1 cellular context compared by ENCODE assay signal in the genomic region with DNA sequence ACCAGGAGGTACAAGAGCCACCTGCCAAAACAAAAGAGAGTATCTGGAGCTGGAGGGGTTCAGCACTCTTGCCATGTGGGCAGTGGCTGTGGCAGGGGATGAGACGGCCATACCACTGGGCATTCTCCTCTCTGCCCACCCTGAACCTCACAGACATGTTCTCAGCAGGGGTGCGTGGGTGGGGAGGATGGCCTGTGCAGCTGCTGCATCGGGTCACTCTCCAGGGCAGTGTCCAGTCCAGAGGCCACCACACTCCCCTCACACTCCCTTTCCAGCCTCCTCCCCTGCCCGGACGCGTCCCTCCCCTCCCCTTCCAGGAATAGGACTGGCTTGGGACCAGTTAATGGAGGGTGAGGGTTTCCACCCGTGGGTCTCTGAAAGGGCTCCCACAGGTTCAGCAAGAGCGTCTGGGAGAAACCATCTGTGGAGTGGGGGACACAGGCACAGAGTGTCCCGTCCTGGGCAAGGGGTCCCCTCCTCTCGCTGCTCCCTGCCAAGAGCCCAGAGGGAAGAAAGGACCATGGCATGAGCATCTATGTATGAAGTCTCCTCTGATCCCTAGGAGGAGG.
TF ChIP-seq lines count a peak whose summit lies in the region.

No MANE protein-coding gene starts in this region.

TF ChIP-seq in A549, 52 proteins besides CTCF, POLR2A, EP300 and RAD21 (continued from another document):
- no peak for TF ChIP-seq MYC (IDR thresholded peaks at IDR 0.05; ENCODE audit: borderline replicate concordance, low read length)
- no peak for TF ChIP-seq HOXB13 (CRISPR knock-in tag; IDR thresholded peaks at IDR 0.05; ENCODE audit: low read depth)
- TF ChIP-seq, protein P1, sequence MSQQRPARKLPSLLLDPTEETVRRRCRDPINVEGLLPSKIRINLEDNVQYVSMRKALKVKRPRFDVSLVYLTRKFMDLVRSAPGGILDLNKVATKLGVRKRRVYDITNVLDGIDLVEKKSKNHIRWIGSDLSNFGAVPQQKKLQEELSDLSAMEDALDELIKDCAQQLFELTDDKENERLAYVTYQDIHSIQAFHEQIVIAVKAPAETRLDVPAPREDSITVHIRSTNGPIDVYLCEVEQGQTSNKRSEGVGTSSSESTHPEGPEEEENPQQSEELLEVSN (IDR thresholded peaks at IDR 0.05; ENCODE audit: borderline replicate concordance, low read depth) = no peak
- no peak for TF ChIP-seq CBX2 (IDR thresholded peaks at IDR 0.05; ENCODE audit: borderline replicate concordance, low read depth)
- no peak for TF ChIP-seq GATA3 (IDR thresholded peaks at IDR 0.05; ENCODE audit: borderline replicate concordance)
- no peak for TF ChIP-seq CHD2 (IDR thresholded peaks at IDR 0.05; ENCODE audit: low read length, partially characterized antibody)
- TF ChIP-seq, protein P2, sequence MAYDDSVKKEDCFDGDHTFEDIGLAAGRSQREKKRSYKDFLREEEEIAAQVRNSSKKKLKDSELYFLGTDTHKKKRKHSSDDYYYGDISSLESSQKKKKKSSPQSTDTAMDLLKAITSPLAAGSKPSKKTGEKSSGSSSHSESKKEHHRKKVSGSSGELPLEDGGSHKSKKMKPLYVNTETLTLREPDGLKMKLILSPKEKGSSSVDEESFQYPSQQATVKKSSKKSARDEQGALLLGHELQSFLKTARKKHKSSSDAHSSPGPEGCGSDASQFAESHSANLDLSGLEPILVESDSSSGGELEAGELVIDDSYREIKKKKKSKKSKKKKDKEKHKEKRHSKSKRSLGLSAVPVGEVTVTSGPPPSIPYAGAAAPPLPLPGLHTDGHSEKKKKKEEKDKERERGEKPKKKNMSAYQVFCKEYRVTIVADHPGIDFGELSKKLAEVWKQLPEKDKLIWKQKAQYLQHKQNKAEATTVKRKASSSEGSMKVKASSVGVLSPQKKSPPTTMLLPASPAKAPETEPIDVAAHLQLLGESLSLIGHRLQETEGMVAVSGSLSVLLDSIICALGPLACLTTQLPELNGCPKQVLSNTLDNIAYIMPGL (CRISPR knock-in tag; IDR thresholded peaks at IDR 0.05; ENCODE audit: borderline replicate concordance) = no peak
- TF ChIP-seq CHD4 (IDR thresholded peaks at IDR 0.05; ENCODE audit: borderline replicate concordance) = no peak
- no peak for TF ChIP-seq HEYL (CRISPR knock-in tag; IDR thresholded peaks at IDR 0.05)
- TF ChIP-seq MAZ (IDR thresholded peaks at IDR 0.05; ENCODE audit: borderline replicate concordance, low read depth, low read length) = no peak
- TF ChIP-seq HOXA7 (CRISPR knock-in tag; IDR thresholded peaks at IDR 0.05) = no peak
- TF ChIP-seq, protein P3, sequence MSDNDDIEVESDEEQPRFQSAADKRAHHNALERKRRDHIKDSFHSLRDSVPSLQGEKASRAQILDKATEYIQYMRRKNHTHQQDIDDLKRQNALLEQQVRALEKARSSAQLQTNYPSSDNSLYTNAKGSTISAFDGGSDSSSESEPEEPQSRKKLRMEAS (IDR thresholded peaks at IDR 0.05) = no peak
- no peak for TF ChIP-seq RFX5 (IDR thresholded peaks at IDR 0.05)
- TF ChIP-seq, protein P4, sequence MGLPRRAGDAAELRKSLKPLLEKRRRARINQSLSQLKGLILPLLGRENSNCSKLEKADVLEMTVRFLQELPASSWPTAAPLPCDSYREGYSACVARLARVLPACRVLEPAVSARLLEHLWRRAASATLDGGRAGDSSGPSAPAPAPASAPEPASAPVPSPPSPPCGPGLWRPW (IDR thresholded peaks at IDR 0.05) = no peak
